In the genomic region with DNA sequence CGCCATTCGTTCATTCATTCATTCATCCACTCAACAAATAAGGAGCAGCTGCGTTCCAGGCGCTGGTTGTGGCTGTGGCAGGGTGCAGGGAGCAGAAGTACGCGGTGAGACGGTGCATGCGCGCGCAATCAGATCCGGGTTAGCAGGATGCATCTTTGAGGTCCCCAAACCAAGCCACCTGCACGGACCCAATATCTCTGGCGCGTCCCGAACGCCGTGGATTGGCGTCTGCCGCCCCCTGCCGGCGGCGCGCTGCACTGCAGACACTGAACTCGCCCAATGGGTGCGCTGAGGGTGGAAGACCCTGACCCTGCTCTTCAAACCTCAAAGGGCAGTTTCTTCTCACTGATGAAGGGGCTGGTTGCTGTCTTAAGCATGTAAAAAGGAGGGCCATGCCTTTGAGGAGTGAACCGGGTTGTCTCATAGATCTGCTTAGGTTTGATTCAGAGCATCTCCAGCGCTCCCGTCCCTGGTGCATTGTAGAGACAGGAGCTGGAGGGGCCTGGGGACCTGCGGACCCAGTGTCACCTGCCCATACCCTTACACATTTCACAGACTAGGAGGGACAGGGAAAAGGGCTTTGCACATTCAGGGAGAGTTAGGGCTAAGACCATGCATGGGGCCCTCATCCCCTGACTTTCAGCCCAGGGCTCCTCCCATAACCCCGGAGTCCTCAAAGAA, we compare ENCODE assay signal across 1 cellular context.
A peak's percentile ranks its signal among the peaks of the same experiment; 100 is the strongest.
TF ChIP-seq lines count a peak whose summit lies in the region.

No MANE protein-coding gene starts in this region.

TF ChIP-seq in H1, 55 proteins besides CTCF, POLR2A, EP300 and RAD21 (continued from another document):
- TF ChIP-seq NRF1 (IDR thresholded peaks at IDR 0.05; ENCODE audit: low read depth, low read length) (no peak), TBP (IDR thresholded peaks at IDR 0.05; ENCODE audit: low read depth, low read length) (no peak), PHF8 (conservative IDR thresholded peaks at IDR 0.05; ENCODE audit: low read depth, low read length) (no peak), RXRA (IDR thresholded peaks at IDR 0.05; ENCODE audit: insufficient read depth, low read depth, low read length) (no peak), GABPA (IDR thresholded peaks at IDR 0.05; ENCODE audit: borderline replicate concordance, insufficient read depth, low read length) (no peak; the same call in 1 of the 2 replicates), ASH2L (IDR thresholded peaks at IDR 0.05; ENCODE audit: low read length) (no peak), SIN3A (conservative IDR thresholded peaks at IDR 0.05 in 1 of 2, IDR thresholded peaks at IDR 0.05 in 1 of 2; ENCODE audit: low read depth in 1 of 2, low read length in 2 of 2) (no peak), NANOG (IDR thresholded peaks at IDR 0.05; ENCODE audit: insufficient read depth, low read depth, low read length, poor library complexity, severe bottlenecking) (no peak), BRCA1 (IDR thresholded peaks at IDR 0.05; ENCODE audit: low read depth, low read length) (no peak), SP1 (IDR thresholded peaks at IDR 0.05; ENCODE audit: low read depth, low read length) (no peak), POU5F1 (IDR thresholded peaks at IDR 0.05; ENCODE audit: low read depth, low read length) (no peak), CBX5 (IDR thresholded peaks at IDR 0.05; ENCODE audit: low read depth, low read length) (no peak), BACH1 (IDR thresholded peaks at IDR 0.05; ENCODE audit: low read length) (0 out of 2 replicates have a peak, but pooled peaks have one; percentile 33), CHD2 (IDR thresholded peaks at IDR 0.05; ENCODE audit: low read length) (no peak), CEBPB (IDR thresholded peaks at IDR 0.05; ENCODE audit: low read depth, low read length) (no peak), TEAD4 (IDR thresholded peaks at IDR 0.05; ENCODE audit: low read depth, low read length) (0 out of 2 replicates have a peak, but pooled peaks have one; percentile 10), CHD1 (IDR thresholded peaks at IDR 0.05; ENCODE audit: low read depth, low read length) (no peak), CTBP2 (IDR thresholded peaks at IDR 0.05; ENCODE audit: borderline replicate concordance, insufficient read depth, insufficient read length, low read length) (no peak)
- TF ChIP-seq, protein P1, sequence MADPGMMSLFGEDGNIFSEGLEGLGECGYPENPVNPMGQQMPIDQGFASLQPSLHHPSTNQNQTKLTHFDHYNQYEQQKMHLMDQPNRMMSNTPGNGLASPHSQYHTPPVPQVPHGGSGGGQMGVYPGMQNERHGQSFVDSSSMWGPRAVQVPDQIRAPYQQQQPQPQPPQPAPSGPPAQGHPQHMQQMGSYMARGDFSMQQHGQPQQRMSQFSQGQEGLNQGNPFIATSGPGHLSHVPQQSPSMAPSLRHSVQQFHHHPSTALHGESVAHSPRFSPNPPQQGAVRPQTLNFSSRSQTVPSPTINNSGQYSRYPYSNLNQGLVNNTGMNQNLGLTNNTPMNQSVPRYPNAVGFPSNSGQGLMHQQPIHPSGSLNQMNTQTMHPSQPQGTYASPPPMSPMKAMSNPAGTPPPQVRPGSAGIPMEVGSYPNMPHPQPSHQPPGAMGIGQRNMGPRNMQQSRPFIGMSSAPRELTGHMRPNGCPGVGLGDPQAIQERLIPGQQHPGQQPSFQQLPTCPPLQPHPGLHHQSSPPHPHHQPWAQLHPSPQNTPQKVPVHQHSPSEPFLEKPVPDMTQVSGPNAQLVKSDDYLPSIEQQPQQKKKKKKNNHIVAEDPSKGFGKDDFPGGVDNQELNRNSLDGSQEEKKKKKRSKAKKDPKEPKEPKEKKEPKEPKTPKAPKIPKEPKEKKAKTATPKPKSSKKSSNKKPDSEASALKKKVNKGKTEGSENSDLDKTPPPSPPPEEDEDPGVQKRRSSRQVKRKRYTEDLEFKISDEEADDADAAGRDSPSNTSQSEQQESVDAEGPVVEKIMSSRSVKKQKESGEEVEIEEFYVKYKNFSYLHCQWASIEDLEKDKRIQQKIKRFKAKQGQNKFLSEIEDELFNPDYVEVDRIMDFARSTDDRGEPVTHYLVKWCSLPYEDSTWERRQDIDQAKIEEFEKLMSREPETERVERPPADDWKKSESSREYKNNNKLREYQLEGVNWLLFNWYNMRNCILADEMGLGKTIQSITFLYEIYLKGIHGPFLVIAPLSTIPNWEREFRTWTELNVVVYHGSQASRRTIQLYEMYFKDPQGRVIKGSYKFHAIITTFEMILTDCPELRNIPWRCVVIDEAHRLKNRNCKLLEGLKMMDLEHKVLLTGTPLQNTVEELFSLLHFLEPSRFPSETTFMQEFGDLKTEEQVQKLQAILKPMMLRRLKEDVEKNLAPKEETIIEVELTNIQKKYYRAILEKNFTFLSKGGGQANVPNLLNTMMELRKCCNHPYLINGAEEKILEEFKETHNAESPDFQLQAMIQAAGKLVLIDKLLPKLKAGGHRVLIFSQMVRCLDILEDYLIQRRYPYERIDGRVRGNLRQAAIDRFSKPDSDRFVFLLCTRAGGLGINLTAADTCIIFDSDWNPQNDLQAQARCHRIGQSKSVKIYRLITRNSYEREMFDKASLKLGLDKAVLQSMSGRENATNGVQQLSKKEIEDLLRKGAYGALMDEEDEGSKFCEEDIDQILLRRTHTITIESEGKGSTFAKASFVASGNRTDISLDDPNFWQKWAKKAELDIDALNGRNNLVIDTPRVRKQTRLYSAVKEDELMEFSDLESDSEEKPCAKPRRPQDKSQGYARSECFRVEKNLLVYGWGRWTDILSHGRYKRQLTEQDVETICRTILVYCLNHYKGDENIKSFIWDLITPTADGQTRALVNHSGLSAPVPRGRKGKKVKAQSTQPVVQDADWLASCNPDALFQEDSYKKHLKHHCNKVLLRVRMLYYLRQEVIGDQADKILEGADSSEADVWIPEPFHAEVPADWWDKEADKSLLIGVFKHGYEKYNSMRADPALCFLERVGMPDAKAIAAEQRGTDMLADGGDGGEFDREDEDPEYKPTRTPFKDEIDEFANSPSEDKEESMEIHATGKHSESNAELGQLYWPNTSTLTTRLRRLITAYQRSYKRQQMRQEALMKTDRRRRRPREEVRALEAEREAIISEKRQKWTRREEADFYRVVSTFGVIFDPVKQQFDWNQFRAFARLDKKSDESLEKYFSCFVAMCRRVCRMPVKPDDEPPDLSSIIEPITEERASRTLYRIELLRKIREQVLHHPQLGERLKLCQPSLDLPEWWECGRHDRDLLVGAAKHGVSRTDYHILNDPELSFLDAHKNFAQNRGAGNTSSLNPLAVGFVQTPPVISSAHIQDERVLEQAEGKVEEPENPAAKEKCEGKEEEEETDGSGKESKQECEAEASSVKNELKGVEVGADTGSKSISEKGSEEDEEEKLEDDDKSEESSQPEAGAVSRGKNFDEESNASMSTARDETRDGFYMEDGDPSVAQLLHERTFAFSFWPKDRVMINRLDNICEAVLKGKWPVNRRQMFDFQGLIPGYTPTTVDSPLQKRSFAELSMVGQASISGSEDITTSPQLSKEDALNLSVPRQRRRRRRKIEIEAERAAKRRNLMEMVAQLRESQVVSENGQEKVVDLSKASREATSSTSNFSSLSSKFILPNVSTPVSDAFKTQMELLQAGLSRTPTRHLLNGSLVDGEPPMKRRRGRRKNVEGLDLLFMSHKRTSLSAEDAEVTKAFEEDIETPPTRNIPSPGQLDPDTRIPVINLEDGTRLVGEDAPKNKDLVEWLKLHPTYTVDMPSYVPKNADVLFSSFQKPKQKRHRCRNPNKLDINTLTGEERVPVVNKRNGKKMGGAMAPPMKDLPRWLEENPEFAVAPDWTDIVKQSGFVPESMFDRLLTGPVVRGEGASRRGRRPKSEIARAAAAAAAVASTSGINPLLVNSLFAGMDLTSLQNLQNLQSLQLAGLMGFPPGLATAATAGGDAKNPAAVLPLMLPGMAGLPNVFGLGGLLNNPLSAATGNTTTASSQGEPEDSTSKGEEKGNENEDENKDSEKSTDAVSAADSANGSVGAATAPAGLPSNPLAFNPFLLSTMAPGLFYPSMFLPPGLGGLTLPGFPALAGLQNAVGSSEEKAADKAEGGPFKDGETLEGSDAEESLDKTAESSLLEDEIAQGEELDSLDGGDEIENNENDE (IDR thresholded peaks at IDR 0.05; ENCODE audit: insufficient replicate concordance, low read length): no peak
- TF ChIP-seq, protein P2, sequence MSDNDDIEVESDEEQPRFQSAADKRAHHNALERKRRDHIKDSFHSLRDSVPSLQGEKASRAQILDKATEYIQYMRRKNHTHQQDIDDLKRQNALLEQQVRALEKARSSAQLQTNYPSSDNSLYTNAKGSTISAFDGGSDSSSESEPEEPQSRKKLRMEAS (IDR thresholded peaks at IDR 0.05): peak; percentile 81
